ENCODE assay signal across 1 cellular context in the genomic region with DNA sequence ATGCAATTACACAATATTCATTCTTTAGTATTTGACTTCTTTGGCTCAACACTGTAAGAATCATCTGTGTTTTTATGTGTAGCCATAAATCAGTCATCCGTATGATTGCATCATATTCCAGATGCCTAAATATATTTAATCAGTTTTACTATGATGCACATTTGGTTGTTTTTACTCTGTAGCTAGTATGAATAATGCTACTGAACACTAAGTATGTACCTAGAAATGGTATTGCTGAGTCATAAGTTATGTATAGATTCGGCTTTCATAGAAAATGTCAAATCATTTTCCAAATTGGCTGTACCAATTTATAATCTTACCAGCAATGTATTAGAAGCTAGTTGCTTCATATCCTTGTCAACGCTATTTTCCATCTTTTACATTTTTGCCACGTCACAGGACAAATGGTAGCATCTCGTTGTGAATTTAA.
TF ChIP-seq lines count a peak whose summit lies in the region.

No MANE protein-coding gene starts in this region.

TF ChIP-seq in K562, 482 proteins besides CTCF, POLR2A, EP300 and RAD21 (continued from another document):
- peak; percentile 98 for TF ChIP-seq ZNF316 (IDR thresholded peaks at IDR 0.05)
- TF ChIP-seq, protein P1, sequence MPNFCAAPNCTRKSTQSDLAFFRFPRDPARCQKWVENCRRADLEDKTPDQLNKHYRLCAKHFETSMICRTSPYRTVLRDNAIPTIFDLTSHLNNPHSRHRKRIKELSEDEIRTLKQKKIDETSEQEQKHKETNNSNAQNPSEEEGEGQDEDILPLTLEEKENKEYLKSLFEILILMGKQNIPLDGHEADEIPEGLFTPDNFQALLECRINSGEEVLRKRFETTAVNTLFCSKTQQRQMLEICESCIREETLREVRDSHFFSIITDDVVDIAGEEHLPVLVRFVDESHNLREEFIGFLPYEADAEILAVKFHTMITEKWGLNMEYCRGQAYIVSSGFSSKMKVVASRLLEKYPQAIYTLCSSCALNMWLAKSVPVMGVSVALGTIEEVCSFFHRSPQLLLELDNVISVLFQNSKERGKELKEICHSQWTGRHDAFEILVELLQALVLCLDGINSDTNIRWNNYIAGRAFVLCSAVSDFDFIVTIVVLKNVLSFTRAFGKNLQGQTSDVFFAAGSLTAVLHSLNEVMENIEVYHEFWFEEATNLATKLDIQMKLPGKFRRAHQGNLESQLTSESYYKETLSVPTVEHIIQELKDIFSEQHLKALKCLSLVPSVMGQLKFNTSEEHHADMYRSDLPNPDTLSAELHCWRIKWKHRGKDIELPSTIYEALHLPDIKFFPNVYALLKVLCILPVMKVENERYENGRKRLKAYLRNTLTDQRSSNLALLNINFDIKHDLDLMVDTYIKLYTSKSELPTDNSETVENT (CRISPR knock-in tag; IDR thresholded peaks at IDR 0.05): no peak
- no peak for TF ChIP-seq ZNF239 (CRISPR knock-in tag; IDR thresholded peaks at IDR 0.05)
- TF ChIP-seq, protein P2, sequence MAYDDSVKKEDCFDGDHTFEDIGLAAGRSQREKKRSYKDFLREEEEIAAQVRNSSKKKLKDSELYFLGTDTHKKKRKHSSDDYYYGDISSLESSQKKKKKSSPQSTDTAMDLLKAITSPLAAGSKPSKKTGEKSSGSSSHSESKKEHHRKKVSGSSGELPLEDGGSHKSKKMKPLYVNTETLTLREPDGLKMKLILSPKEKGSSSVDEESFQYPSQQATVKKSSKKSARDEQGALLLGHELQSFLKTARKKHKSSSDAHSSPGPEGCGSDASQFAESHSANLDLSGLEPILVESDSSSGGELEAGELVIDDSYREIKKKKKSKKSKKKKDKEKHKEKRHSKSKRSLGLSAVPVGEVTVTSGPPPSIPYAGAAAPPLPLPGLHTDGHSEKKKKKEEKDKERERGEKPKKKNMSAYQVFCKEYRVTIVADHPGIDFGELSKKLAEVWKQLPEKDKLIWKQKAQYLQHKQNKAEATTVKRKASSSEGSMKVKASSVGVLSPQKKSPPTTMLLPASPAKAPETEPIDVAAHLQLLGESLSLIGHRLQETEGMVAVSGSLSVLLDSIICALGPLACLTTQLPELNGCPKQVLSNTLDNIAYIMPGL (CRISPR knock-in tag; IDR thresholded peaks at IDR 0.05): no peak
- TF ChIP-seq GABPB2 (CRISPR knock-in tag; conservative IDR thresholded peaks at IDR 0.05): no peak
- no peak for TF ChIP-seq ATF1 (CRISPR knock-in tag; IDR thresholded peaks at IDR 0.05)
- TF ChIP-seq ATF1 (tag; IDR thresholded peaks at IDR 0.05): peak; percentile 42
- TF ChIP-seq, protein P3, sequence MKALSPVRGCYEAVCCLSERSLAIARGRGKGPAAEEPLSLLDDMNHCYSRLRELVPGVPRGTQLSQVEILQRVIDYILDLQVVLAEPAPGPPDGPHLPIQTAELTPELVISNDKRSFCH (CRISPR knock-in tag; IDR thresholded peaks at IDR 0.05): no peak
- TF ChIP-seq, protein P3 (tag; IDR thresholded peaks at IDR 0.05): no peak
- TF ChIP-seq POLR2AphosphoS5 (IDR thresholded peaks at IDR 0.05; ENCODE audit: control insufficient read depth, insufficient read depth, low read depth, low read length): no peak
- TF ChIP-seq, protein P4, sequence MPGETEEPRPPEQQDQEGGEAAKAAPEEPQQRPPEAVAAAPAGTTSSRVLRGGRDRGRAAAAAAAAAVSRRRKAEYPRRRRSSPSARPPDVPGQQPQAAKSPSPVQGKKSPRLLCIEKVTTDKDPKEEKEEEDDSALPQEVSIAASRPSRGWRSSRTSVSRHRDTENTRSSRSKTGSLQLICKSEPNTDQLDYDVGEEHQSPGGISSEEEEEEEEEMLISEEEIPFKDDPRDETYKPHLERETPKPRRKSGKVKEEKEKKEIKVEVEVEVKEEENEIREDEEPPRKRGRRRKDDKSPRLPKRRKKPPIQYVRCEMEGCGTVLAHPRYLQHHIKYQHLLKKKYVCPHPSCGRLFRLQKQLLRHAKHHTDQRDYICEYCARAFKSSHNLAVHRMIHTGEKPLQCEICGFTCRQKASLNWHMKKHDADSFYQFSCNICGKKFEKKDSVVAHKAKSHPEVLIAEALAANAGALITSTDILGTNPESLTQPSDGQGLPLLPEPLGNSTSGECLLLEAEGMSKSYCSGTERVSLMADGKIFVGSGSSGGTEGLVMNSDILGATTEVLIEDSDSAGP (CRISPR knock-in tag; IDR thresholded peaks at IDR 0.05): no peak
- TF ChIP-seq PURB (CRISPR knock-in tag; IDR thresholded peaks at IDR 0.05; ENCODE audit: low read depth): no peak
- TF ChIP-seq, protein P5, sequence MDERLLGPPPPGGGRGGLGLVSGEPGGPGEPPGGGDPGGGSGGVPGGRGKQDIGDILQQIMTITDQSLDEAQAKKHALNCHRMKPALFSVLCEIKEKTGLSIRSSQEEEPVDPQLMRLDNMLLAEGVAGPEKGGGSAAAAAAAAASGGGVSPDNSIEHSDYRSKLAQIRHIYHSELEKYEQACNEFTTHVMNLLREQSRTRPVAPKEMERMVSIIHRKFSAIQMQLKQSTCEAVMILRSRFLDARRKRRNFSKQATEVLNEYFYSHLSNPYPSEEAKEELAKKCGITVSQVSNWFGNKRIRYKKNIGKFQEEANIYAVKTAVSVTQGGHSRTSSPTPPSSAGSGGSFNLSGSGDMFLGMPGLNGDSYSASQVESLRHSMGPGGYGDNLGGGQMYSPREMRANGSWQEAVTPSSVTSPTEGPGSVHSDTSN (CRISPR knock-in tag; IDR thresholded peaks at IDR 0.05; ENCODE audit: low read depth): no peak
- TF ChIP-seq, protein P5 (tag; conservative IDR thresholded peaks at IDR 0.05; ENCODE audit: low read depth): peak; percentile 84
- TF ChIP-seq BACH1 (tag; IDR thresholded peaks at IDR 0.05): peak; percentile 73; the same call in 1 of the 2 replicates
- TF ChIP-seq TFAM (CRISPR knock-in tag; conservative IDR thresholded peaks at IDR 0.05): no peak
- TF ChIP-seq, protein P6, sequence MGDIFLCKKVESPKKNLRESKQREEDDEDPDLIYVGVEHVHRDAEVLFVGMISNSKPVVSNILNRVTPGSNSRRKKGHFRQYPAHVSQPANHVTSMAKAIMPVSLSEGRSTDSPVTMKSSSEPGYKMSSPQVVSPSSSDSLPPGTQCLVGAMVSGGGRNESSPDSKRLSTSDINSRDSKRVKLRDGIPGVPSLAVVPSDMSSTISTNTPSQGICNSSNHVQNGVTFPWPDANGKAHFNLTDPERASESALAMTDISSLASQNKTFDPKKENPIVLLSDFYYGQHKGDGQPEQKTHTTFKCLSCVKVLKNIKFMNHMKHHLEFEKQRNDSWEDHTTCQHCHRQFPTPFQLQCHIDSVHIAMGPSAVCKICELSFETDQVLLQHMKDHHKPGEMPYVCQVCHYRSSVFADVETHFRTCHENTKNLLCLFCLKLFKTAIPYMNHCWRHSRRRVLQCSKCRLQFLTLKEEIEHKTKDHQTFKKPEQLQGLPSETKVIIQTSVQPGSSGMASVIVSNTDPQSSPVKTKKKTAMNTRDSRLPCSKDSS (IDR thresholded peaks at IDR 0.05; ENCODE audit: low read depth, partially characterized antibody): no peak
- TF ChIP-seq SLC30A9 (CRISPR knock-in tag; IDR thresholded peaks at IDR 0.05): no peak
- no peak for TF ChIP-seq FOXM1 (IDR thresholded peaks at IDR 0.05; ENCODE audit: low read depth)
- TF ChIP-seq FOXM1 (CRISPR knock-in tag; IDR thresholded peaks at IDR 0.05; ENCODE audit: low read depth): no peak
- TF ChIP-seq, protein P7, sequence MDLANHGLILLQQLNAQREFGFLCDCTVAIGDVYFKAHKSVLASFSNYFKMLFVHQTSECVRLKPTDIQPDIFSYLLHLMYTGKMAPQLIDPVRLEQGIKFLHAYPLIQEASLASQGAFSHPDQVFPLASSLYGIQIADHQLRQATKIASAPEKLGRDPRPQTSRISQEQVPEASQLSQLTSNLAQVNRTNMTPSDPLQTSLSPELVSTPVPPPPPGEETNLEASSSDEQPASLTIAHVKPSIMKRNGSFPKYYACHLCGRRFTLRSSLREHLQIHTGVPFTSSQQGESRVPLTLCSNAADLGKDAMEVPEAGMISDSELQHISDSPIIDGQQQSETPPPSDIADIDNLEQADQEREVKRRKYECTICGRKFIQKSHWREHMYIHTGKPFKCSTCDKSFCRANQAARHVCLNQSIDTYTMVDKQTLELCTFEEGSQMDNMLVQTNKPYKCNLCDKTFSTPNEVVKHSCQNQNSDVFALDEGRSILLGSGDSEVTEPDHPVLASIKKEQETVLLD (IDR thresholded peaks at IDR 0.05): no peak
- no peak for TF ChIP-seq ZNF431 (CRISPR knock-in tag; IDR thresholded peaks at IDR 0.05)
- no peak for TF ChIP-seq POLR2G (IDR thresholded peaks at IDR 0.05; ENCODE audit: low read depth, low read length)
- no peak for TF ChIP-seq ZNF124 (CRISPR knock-in tag; IDR thresholded peaks at IDR 0.05)
- TF ChIP-seq, protein P8, sequence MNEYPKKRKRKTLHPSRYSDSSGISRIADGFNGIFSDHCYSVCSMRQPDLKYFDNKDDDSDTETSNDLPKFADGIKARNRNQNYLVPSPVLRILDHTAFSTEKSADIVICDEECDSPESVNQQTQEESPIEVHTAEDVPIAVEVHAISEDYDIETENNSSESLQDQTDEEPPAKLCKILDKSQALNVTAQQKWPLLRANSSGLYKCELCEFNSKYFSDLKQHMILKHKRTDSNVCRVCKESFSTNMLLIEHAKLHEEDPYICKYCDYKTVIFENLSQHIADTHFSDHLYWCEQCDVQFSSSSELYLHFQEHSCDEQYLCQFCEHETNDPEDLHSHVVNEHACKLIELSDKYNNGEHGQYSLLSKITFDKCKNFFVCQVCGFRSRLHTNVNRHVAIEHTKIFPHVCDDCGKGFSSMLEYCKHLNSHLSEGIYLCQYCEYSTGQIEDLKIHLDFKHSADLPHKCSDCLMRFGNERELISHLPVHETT (CRISPR knock-in tag; conservative IDR thresholded peaks at IDR 0.05 in 1 of 2, IDR thresholded peaks at IDR 0.05 in 1 of 2): no peak
- TF ChIP-seq ZNF143 (CRISPR knock-in tag; IDR thresholded peaks at IDR 0.05): no peak
- peak; percentile 91 for TF ChIP-seq MAFG (tag; conservative IDR thresholded peaks at IDR 0.05)
- no peak for TF ChIP-seq ZNF232 (CRISPR knock-in tag; IDR thresholded peaks at IDR 0.05)
- TF ChIP-seq CEBPG (CRISPR knock-in tag; IDR thresholded peaks at IDR 0.05): no peak
- peak; percentile 96 to 98 for TF ChIP-seq CEBPG (tag; conservative IDR thresholded peaks at IDR 0.05 in 1 of 2, IDR thresholded peaks at IDR 0.05 in 1 of 2)
- TF ChIP-seq, protein P9, sequence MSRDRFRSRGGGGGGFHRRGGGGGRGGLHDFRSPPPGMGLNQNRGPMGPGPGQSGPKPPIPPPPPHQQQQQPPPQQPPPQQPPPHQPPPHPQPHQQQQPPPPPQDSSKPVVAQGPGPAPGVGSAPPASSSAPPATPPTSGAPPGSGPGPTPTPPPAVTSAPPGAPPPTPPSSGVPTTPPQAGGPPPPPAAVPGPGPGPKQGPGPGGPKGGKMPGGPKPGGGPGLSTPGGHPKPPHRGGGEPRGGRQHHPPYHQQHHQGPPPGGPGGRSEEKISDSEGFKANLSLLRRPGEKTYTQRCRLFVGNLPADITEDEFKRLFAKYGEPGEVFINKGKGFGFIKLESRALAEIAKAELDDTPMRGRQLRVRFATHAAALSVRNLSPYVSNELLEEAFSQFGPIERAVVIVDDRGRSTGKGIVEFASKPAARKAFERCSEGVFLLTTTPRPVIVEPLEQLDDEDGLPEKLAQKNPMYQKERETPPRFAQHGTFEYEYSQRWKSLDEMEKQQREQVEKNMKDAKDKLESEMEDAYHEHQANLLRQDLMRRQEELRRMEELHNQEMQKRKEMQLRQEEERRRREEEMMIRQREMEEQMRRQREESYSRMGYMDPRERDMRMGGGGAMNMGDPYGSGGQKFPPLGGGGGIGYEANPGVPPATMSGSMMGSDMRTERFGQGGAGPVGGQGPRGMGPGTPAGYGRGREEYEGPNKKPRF (IDR thresholded peaks at IDR 0.05; ENCODE audit: low read depth, low read length): no peak
- 0 out of 2 replicates have a peak, but pooled peaks have one; percentile 33 for TF ChIP-seq DPF2 (IDR thresholded peaks at IDR 0.05)
- no peak for TF ChIP-seq NR2C2 (CRISPR knock-in tag; IDR thresholded peaks at IDR 0.05)
- TF ChIP-seq NR2C2 (tag; IDR thresholded peaks at IDR 0.05): no peak
- TF ChIP-seq FOXJ2 (tag; IDR thresholded peaks at IDR 0.05): no peak
